ENCODE assay signal across 8 cellular contexts in genomic region chr5:172007153-172007794, GRCh38. TPM values are rescaled to one million over a fixed set of nuclear protein-coding genes. Genes with fewer than 3 reads are reported as not detected.
A peak's percentile ranks its signal among the peaks of the same experiment; 100 is the strongest.
DNase-seq lines count a peak whose midpoint lies in the region; ATAC-seq and TF ChIP-seq lines count a peak whose summit lies in the region.

No MANE protein-coding gene starts in this region.

- ATAC-seq in HG03135 (IDR thresholded peaks at IDR 0.05; ENCODE audit: unreplicated experiment), result no peak

- TF ChIP-seq CTCF in CD14-positive monocyte (IDR thresholded peaks at IDR 0.05) (no peak), HFFc6 (IDR thresholded peaks at IDR 0.05) (no peak), progenitor cell of endocrine pancreas (IDR thresholded peaks at IDR 0.05; ENCODE audit: unreplicated experiment) (no peak)

- H3K4me3 Mint-ChIP-seq in CD14-positive monocyte (peak overlapping the region; percentile 98 to 99), HFFc6 (peak overlapping the region; percentile 99), progenitor cell of endocrine pancreas (ENCODE audit: low read depth) (peak overlapping the region; percentile 97)

- H3K27me3 Mint-ChIP-seq in CD14-positive monocyte (ENCODE audit: low read depth in 3 of 3) (no peaks in the 10 kb centered on the region), HFFc6 (ENCODE audit: insufficient read depth) (peaks cover 8% of the 10 kb centered on the region), progenitor cell of endocrine pancreas (no peaks in the 10 kb centered on the region)

- H3K4me1 Mint-ChIP-seq in CD14-positive monocyte, result peaks cover 40% of the 10 kb centered on the region
- peaks cover 56% of the 10 kb centered on the region for H3K4me1 Mint-ChIP-seq in HFFc6 (ENCODE audit: low read depth)
- peaks cover 27% of the 10 kb centered on the region for H3K4me1 Mint-ChIP-seq in progenitor cell of endocrine pancreas (ENCODE audit: low read depth)

- H3K36me3 Mint-ChIP-seq in CD14-positive monocyte (no peaks in the 10 kb centered on the region), HFFc6 (ENCODE audit: low read depth) (0 out of 2 replicates have a peak, but pooled peaks cover 8% of the 10 kb centered on the region), progenitor cell of endocrine pancreas (ENCODE audit: insufficient read depth) (no peaks in the 10 kb centered on the region)

- intact Hi-C loops in CD14-positive monocyte (cut with micrococcal nuclease), result loop anchor here (5.0 to 10.0 kb wide), 3 partner anchors 98 to 620 kb away; partner anchors contain the start of genes NPM1 (in 1 of the 2) and UBTD2 (in 1 of the 2)

- H3K27ac Mint-ChIP-seq in CD14-positive monocyte (peak overlapping the region; percentile 96 to 100 (median 99)), HFFc6 (peak overlapping the region; percentile 93), progenitor cell of endocrine pancreas (peak overlapping the region; percentile 96)

- DNase-seq in CD14-positive monocyte (ENCODE audit: low spot score), result no peak
- no peak for DNase-seq in HFFc6
- peak; percentile 25 to 39 for DNase-seq in activated CD4-positive, alpha-beta T cell treated with anti-CD3 and anti-CD28 coated beads, Interleukin-2, amount 50 U/mL, for 48 hours
- peak; percentile 24 for DNase-seq in foreskin melanocyte
- no peak for DNase-seq in progenitor cell of endocrine pancreas (ENCODE audit: low spot score, unreplicated experiment)
- no peak for DNase-seq in NCI-H226
- DNase-seq in globus pallidus (ENCODE audit: low spot score), result no peak

- H3K9me3 Mint-ChIP-seq in CD14-positive monocyte (peaks cover 0 to 2% (median 0%) of the 10 kb centered on the region in 7 donors), HFFc6 (no peaks in the 10 kb centered on the region), progenitor cell of endocrine pancreas (ENCODE audit: low read depth) (no peaks in the 10 kb centered on the region)

RNA-seq across cellular contexts. Expression of gene FBXW11, which starts 0.8 kb away (rescaled TPM):
- polyA plus RNA-seq in CD14-positive monocyte, result 10 to 100 TPM; 18.2 to 24.5 TPM
- 10 to 100 TPM; 54.5 to 60.5 (median 58.5) TPM for total RNA-seq in HFFc6 (2021; fragmentation: NEBNext Ultra II Directional; extraction: Animal tissue kit (Norgen Biotek cat#: 25700))
- 61.2 and 63.5 TPM in 2 replicates for total RNA-seq in progenitor cell of endocrine pancreas

Comparison
In these comparisons a context has a peak if more than half of its experiments do, and no peak if none do; other contexts are left out.
1. DNase-seq: peak in activated CD4-positive, alpha-beta T cell treated with anti-CD3 and anti-CD28 coated beads, Interleukin-2, amount 50 U/mL, for 48 hours (2 of 2) and foreskin melanocyte (single experiment); none in CD14-positive monocyte (single experiment), HFFc6 (single experiment), progenitor cell of endocrine pancreas (single experiment), NCI-H226 (single experiment) and globus pallidus (single experiment).
2. Peak in every context shown above with its lines, with median percentiles within 50 percentile points of each other: H3K27ac Mint-ChIP-seq and H3K4me3 Mint-ChIP-seq.